In the genomic region with DNA sequence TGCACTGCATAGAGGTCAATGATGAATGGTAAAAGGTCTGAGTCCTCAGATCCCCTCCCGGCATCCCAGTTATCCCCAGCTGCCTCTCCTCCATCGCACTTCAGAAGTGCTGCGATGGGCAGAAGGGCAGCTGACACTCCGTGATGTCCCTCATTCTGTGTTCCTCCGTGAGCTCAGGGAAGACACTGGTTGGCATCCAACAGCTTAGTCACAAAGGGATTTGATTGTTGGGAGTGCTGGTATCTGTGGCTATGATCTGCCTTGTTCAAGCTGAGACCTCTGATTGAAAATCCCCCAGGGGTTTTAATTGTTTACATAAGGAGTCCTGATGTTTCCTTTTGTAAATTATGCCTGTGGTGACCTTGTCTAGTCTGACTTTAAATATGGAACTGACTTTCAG, we compare ENCODE assay signal across 17 cellular contexts. TPM values are rescaled to one million over a fixed set of nuclear protein-coding genes. Genes with fewer than 3 reads are reported as not detected.
DNase-seq lines count a peak whose midpoint lies in the region; ATAC-seq and TF ChIP-seq lines count a peak whose summit lies in the region.
"Had no signal": no experiment of that assay in that cellular context is flagged by ENCODE, and none has a peak within 500 bp of the region (broad histone marks: within the 10 kb centered on the region; RNA-seq: fewer than 3 reads in every experiment).

No MANE protein-coding gene starts in this region.

- no peaks in the 10 kb centered on the region for H3K9me3 ChIP-seq in A673 (ENCODE audit: low read depth, low read length, poor library complexity, severe bottlenecking)
- no peaks in the 10 kb centered on the region for H3K9me3 ChIP-seq in gastroesophageal sphincter

- H3K36me3 ChIP-seq in A673 (ENCODE audit: insufficient read depth, low read length, poor library complexity, severe bottlenecking) (peaks cover 81% of the 10 kb centered on the region), gastroesophageal sphincter (peaks cover 0 to 89% of the 10 kb centered on the region in 2 donors)

- CTCF ChIA-PET in A673 (lab: Charles Lee) = no interaction called here

- 81% methylated on average over 4 of the region's 5 CpGs; no CpG with 5 or more reads in 1 of the 2 donors for WGBS in gastroesophageal sphincter (ENCODE audit: low coverage in 1 of 2), 2 donors

- DNase-seq in A673 (ENCODE audit: low spot score) (peak; percentile 67), COR-L47 (lab: John Stamatoyannopoulos, UW) (peak; percentile 27), SK-N-DZ (ENCODE audit: low spot score) (peak; percentile 16), iris pigment epithelial cell (ENCODE audit: low read depth) (peak; percentile 26), AML-193 (lab: John Stamatoyannopoulos, UW) (no peak), NCI-H2227 (lab: John Stamatoyannopoulos, UW; ENCODE audit: unreplicated experiment) (no peak), iPS-NIHi11 (ENCODE audit: low spot score) (no peak)
- DNase-seq: activated CD4-positive, alpha-beta T cell treated with anti-CD3 and anti-CD28 coated beads for 1 hour; foreskin fibroblast; retina; stimulated activated CD4-positive, alpha-beta T cell treated with anti-CD3 and anti-CD28 coated beads, Interleukin-4, amount 100 ng/mL, for 24 hours; stimulated activated naive CD8-positive, alpha-beta T cell treated with anti-CD3 and anti-CD28 coated beads, Interleukin-15, Interleukin-2, amounts not matched to agents 100 U/mL and 50 U/mL, for 24 hours; T-cell had no signal

- H3K27ac ChIP-seq in A673 (ENCODE audit: low read depth, low read length, poor library complexity, severe bottlenecking) (no peak overlapping the region), gastroesophageal sphincter (no peak overlapping the region)
- H3K27ac ChIP-seq: KMS-11 had no signal

- no peak for ATAC-seq in gastroesophageal sphincter
- ATAC-seq: stimulated activated naive CD8-positive, alpha-beta T cell treated with anti-CD3 and anti-CD28 coated beads, Interleukin-15, Interleukin-2, amounts not matched to agents 100 U/mL and 50 U/mL, for 24 hours; T-cell had no signal

- BruUV-seq in A673 (replicated peaks; lab: Mats Ljungman, UMichigan) = no TSS peak

- TF ChIP-seq EP300 in gastroesophageal sphincter (IDR thresholded peaks at IDR 0.05) = no peak

- no peak for TF ChIP-seq POLR2A in gastroesophageal sphincter (IDR thresholded peaks at IDR 0.05)

- no peak overlapping the region for H3K4me3 ChIP-seq in A673 (ENCODE audit: low read depth, low read length, poor library complexity, severe bottlenecking)
- no peak overlapping the region for H3K4me3 ChIP-seq in gastroesophageal sphincter

- no peaks in the 10 kb centered on the region for H3K27me3 ChIP-seq in A673 (replicated peaks; ENCODE audit: insufficient read depth, low read depth, low read length, poor library complexity)
- no peaks in the 10 kb centered on the region for H3K27me3 ChIP-seq in gastroesophageal sphincter

- TF ChIP-seq CTCF in A673 (conservative IDR thresholded peaks at IDR 0.05; ENCODE audit: low read depth, low read length) = no peak
- no peak for TF ChIP-seq CTCF in gastroesophageal sphincter (IDR thresholded peaks at IDR 0.05)

- POLR2A ChIA-PET in A673 (lab: Charles Lee; ENCODE audit: low non-redundant PET) = no interaction called here

- no peaks in the 10 kb centered on the region for H3K4me1 ChIP-seq in A673 (ENCODE audit: insufficient read depth, low read length, poor library complexity, severe bottlenecking)
- H3K4me1 ChIP-seq in gastroesophageal sphincter = peaks cover 0 to 14% (median 0%) of the 10 kb centered on the region in 3 donors

- intact Hi-C loops in A673 (cut with micrococcal nuclease; ENCODE audit: unreplicated experiment) = no loop called here

RNA-seq across cellular contexts. Expression of gene SAG, which starts 19.0 kb away (rescaled TPM):
- total RNA-seq in A673 (2021) = 1.3 and 2.4 TPM in 2 replicates
- 0.19 TPM in 1 of 2 replicates, not detected in the other for polyA plus RNA-seq in SK-N-DZ (2014; cell fraction: cytosol; rRNA removed)
- 0.05 TPM in 1 of 2 replicates, not detected in the other for polyA plus RNA-seq in SK-N-DZ (2014; cell fraction: nucleus; rRNA removed)
- 1 to 10 TPM in 1 of 4 donors, not detected in 3; 1.5 TPM for total RNA-seq in gastroesophageal sphincter
- total RNA-seq: H4 had no signal
- polyA plus RNA-seq: keratinocyte had no signal

RNA-seq across cellular contexts. Expression of gene ATG16L1, which starts 37.2 kb away (rescaled TPM):
- total RNA-seq in A673 (2021) (38.2 and 43.2 TPM in 2 replicates), gastroesophageal sphincter (10 to 100 TPM; 24.0 to 46.1 (median 33.8) TPM)
- polyA plus RNA-seq in SK-N-DZ (2014; cell fraction: cytosol; rRNA removed) = 23.2 and 31.9 TPM in 2 replicates
- 64.0 and 90.2 TPM in 2 replicates for polyA plus RNA-seq in SK-N-DZ (2014; cell fraction: nucleus; rRNA removed)

Comparison
In these comparisons a context has a peak if more than half of its experiments do, and no peak if none do; other contexts are left out.
1. DNase-seq: peak in A673 (single experiment), COR-L47 (single experiment), SK-N-DZ (single experiment) and iris pigment epithelial cell (single experiment); none in AML-193 (0 of 2), NCI-H2227 (single experiment) and iPS-NIHi11 (single experiment).